Comparison of ENCODE assay signal across 1 cellular context in genomic region chr1:12142141-12142823, GRCh38.
TF ChIP-seq lines count a peak whose summit lies in the region.

No MANE protein-coding gene starts in this region.

TF ChIP-seq in GM23338, 12 proteins besides CTCF, POLR2A, EP300 and RAD21 (continued from another document):
- TF ChIP-seq ZNF114 (CRISPR knock-in tag; IDR thresholded peaks at IDR 0.05) (no peak), EZH2 (IDR thresholded peaks at IDR 0.05; ENCODE audit: low read depth, unreplicated experiment) (no peak), EZH2phosphoT487 (IDR thresholded peaks at IDR 0.05; ENCODE audit: unreplicated experiment) (no peak), CREB1 (CRISPR knock-in tag; IDR thresholded peaks at IDR 0.05; ENCODE audit: low read depth) (no peak), REST (IDR thresholded peaks at IDR 0.05; ENCODE audit: unreplicated experiment) (no peak), NANOG (IDR thresholded peaks at IDR 0.05; ENCODE audit: borderline replicate concordance) (no peak)
- TF ChIP-seq, protein P1, sequence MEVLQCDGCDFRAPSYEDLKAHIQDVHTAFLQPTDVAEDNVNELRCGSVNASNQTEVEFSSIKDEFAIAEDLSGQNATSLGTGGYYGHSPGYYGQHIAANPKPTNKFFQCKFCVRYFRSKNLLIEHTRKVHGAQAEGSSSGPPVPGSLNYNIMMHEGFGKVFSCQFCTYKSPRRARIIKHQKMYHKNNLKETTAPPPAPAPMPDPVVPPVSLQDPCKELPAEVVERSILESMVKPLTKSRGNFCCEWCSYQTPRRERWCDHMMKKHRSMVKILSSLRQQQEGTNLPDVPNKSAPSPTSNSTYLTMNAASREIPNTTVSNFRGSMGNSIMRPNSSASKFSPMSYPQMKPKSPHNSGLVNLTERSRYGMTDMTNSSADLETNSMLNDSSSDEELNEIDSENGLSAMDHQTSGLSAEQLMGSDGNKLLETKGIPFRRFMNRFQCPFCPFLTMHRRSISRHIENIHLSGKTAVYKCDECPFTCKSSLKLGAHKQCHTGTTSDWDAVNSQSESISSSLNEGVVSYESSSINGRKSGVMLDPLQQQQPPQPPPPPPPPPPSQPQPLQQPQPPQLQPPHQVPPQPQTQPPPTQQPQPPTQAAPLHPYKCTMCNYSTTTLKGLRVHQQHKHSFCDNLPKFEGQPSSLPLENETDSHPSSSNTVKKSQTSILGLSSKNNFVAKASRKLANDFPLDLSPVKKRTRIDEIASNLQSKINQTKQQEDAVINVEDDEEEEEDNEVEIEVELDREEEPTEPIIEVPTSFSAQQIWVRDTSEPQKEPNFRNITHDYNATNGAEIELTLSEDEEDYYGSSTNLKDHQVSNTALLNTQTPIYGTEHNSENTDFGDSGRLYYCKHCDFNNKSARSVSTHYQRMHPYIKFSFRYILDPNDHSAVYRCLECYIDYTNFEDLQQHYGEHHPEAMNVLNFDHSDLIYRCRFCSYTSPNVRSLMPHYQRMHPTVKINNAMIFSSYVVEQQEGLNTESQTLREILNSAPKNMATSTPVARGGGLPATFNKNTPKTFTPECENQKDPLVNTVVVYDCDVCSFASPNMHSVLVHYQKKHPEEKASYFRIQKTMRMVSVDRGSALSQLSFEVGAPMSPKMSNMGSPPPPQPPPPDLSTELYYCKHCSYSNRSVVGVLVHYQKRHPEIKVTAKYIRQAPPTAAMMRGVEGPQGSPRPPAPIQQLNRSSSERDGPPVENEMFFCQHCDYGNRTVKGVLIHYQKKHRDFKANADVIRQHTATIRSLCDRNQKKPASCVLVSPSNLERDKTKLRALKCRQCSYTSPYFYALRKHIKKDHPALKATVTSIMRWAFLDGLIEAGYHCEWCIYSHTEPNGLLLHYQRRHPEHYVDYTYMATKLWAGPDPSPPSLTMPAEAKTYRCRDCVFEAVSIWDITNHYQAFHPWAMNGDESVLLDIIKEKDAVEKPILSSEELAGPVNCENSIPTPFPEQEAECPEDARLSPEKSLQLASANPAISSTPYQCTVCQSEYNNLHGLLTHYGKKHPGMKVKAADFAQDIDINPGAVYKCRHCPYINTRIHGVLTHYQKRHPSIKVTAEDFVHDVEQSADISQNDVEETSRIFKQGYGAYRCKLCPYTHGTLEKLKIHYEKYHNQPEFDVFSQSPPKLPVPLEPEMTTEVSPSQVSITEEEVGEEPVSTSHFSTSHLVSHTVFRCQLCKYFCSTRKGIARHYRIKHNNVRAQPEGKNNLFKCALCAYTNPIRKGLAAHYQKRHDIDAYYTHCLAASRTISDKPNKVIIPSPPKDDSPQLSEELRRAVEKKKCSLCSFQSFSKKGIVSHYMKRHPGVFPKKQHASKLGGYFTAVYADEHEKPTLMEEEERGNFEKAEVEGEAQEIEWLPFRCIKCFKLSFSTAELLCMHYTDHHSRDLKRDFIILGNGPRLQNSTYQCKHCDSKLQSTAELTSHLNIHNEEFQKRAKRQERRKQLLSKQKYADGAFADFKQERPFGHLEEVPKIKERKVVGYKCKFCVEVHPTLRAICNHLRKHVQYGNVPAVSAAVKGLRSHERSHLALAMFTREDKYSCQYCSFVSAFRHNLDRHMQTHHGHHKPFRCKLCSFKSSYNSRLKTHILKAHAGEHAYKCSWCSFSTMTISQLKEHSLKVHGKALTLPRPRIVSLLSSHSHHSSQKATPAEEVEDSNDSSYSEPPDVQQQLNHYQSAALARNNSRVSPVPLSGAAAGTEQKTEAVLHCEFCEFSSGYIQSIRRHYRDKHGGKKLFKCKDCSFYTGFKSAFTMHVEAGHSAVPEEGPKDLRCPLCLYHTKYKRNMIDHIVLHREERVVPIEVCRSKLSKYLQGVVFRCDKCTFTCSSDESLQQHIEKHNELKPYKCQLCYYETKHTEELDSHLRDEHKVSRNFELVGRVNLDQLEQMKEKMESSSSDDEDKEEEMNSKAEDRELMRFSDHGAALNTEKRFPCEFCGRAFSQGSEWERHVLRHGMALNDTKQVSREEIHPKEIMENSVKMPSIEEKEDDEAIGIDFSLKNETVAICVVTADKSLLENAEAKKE (CRISPR knock-in tag; IDR thresholded peaks at IDR 0.05): no peak
